25 cellular contexts compared by ENCODE assay signal in the genomic region with DNA sequence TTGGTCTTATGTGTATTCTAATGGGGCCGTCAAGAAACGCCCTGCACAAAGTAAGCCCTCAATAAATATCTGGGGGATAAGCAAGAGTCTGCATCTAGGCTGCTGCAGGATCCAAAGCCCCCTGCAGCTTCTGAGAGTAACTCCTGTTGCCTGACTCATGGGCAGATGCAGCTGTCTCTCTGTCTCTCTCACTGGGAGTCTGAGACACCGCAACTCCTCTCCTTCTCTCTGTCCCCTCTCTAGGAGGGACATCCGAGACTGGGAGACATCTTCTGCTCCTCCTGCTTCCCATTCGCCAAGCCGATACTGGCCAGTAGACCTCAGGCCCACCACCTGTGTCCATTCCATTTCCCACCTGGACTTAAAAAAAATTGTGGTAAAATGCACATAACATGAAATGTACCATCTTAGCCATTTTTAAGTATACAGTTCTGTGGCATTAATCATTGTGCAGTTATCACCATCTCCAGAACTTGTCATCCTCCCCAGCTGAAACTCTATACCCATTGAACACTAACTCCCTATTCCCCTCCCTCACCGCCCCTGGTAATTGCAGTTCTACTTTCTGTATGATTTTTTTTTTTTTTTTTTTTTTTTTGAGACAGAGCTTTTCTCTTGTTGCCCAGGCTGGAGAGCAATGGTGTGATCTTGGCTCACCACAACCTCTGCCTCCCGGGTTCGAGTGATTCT. TPM values are rescaled to one million over a fixed set of nuclear protein-coding genes. Genes with fewer than 3 reads are reported as not detected.
DNase-seq lines count a peak whose midpoint lies in the region; ATAC-seq and TF ChIP-seq lines count a peak whose summit lies in the region.
"Had no signal": no experiment of that assay in that cellular context is flagged by ENCODE, and none has a peak within 500 bp of the region (broad histone marks: within the 10 kb centered on the region; RNA-seq: fewer than 3 reads in every experiment).

No MANE protein-coding gene starts in this region.

- H3K36me3 ChIP-seq in spleen = peaks cover 0 to 26% (median 0%) of the 10 kb centered on the region in 6 donors
- H3K36me3 ChIP-seq: HAP-1, transverse colon had no signal

- no peak for TF ChIP-seq CTCF in chondrocyte (IDR thresholded peaks at IDR 0.05)
- no peak for TF ChIP-seq CTCF in spleen (IDR thresholded peaks at IDR 0.05 in 8 of 11, conservative IDR thresholded peaks at IDR 0.05 in 3 of 11)

- ATAC-seq in activated T-cell treated with anti-CD3 and anti-CD28 coated beads, Interleukin-2, amount 50 U/mL, for 72 hours (replicated peaks in 1 of 2) = no peak
- ATAC-seq: activated CD8-positive, alpha-beta T cell treated with anti-CD3 and anti-CD28 coated beads for 36 hours had no signal

- peak overlapping the region in 7 of 8 donors; percentile 58 to 89 (median 85) for H3K27ac ChIP-seq in spleen
- H3K27ac ChIP-seq: dorsolateral prefrontal cortex, SK-N-MC had no signal

- no peak overlapping the region for H3K4me3 Mint-ChIP-seq in chondrocyte (ENCODE audit: unreplicated experiment)
- H3K4me3 Mint-ChIP-seq in activated T-cell treated with anti-CD3 and anti-CD28 coated beads, Interleukin-2, amount 50 U/mL, for 72 hours = no peak overlapping the region
- H3K4me3 Mint-ChIP-seq: activated CD8-positive, alpha-beta T cell treated with anti-CD3 and anti-CD28 coated beads for 36 hours; activated naive CD8-positive, alpha-beta T cell; T-helper 1 cell treated with Interleukin-12 subunit alpha and Interleukin-12 subunit beta and Interleukin-4 antibody, amounts not matched to agents 30 μg/mL and 1 μg/mL, for 36 hours had no signal

- H3K9me3 ChIP-seq in spleen = no peaks in the 10 kb centered on the region
- H3K9me3 ChIP-seq: HAP-1, transverse colon had no signal

- TF ChIP-seq POLR2A in spleen (IDR thresholded peaks at IDR 0.05) = no peak

- DNase-seq in LHCN-M2 (ENCODE audit: low read depth) = peak; percentile 86
- no peak for DNase-seq in chondrocyte (ENCODE audit: low spot score)
- DNase-seq in myocyte (ENCODE audit: low read depth) = peak; percentile 86
- peak; percentile 45 for DNase-seq in spleen
- DNase-seq in NCI-H2081 treated with DMSO at 0.1 percent for 48 hours (lab: John Stamatoyannopoulos, UW) = no peak
- no peak for DNase-seq in activated T-cell treated with anti-CD3 and anti-CD28 coated beads, Interleukin-2, amount 50 U/mL, for 72 hours
- DNase-seq in activated naive CD4-positive, alpha-beta T cell treated with Interleukin-2 at 50 U/mL for 16 hours = no peak
- DNase-seq: activated CD8-positive, alpha-beta T cell treated with anti-CD3 and anti-CD28 coated beads for 36 hours; anterior cingulate cortex; C1 segment of cervical spinal cord; caudate nucleus; DMS79 treated with DMSO at 0.1 percent for 48 hours; dorsolateral prefrontal cortex; GF-D8; Karpas-422; NCI-H146; nucleus accumbens; RPMI8226; stimulated activated CD4-positive, alpha-beta T cell treated with anti-CD3 and anti-CD28 coated beads, Interleukin-2, amount 100 ng/mL, for 48 hours; transverse colon had no signal

- H3K27me3 Mint-ChIP-seq in chondrocyte (ENCODE audit: low read depth) = no peaks in the 10 kb centered on the region
- peaks cover 25% of the 10 kb centered on the region for H3K27me3 Mint-ChIP-seq in activated T-cell treated with anti-CD3 and anti-CD28 coated beads, Interleukin-2, amount 50 U/mL, for 72 hours (ENCODE audit: low read depth)

- H3K9me3 Mint-ChIP-seq in chondrocyte (ENCODE audit: low read depth) = no peaks in the 10 kb centered on the region
- H3K9me3 Mint-ChIP-seq in activated T-cell treated with anti-CD3 and anti-CD28 coated beads, Interleukin-2, amount 50 U/mL, for 72 hours = no peaks in the 10 kb centered on the region
- H3K9me3 Mint-ChIP-seq: activated CD8-positive, alpha-beta T cell treated with anti-CD3 and anti-CD28 coated beads for 36 hours; activated T-helper 2 cell treated with anti-CD3 and anti-CD28 coated beads, Interferon-gamma antibody, Interleukin-2, Interleukin-4, amounts not matched to agents 10 μg/mL and 5 μg/mL and 100 μg/mL, durations not matched to agents 14 hours and 24 hours and 36 hours; T-helper 1 cell treated with Interleukin-12 subunit alpha and Interleukin-12 subunit beta and Interleukin-4 antibody, amounts not matched to agents 30 μg/mL and 1 μg/mL, for 36 hours had no signal

- H3K27ac Mint-ChIP-seq in chondrocyte (ENCODE audit: unreplicated experiment) = peak overlapping the region; percentile 85
- no peak overlapping the region for H3K27ac Mint-ChIP-seq in activated T-cell treated with anti-CD3 and anti-CD28 coated beads, Interleukin-2, amount 50 U/mL, for 72 hours
- H3K27ac Mint-ChIP-seq: activated CD8-positive, alpha-beta T cell treated with anti-CD3 and anti-CD28 coated beads for 36 hours; activated naive CD8-positive, alpha-beta T cell; activated T-helper 2 cell treated with anti-CD3 and anti-CD28 coated beads, Interferon-gamma antibody, Interleukin-2, Interleukin-4, amounts not matched to agents 10 μg/mL and 5 μg/mL and 100 μg/mL, durations not matched to agents 14 hours and 24 hours and 36 hours; T-helper 1 cell treated with Interleukin-12 subunit alpha and Interleukin-12 subunit beta and Interleukin-4 antibody, amounts not matched to agents 30 μg/mL and 1 μg/mL, for 36 hours had no signal

- H3K4me3 ChIP-seq in spleen = no peak overlapping the region
- H3K4me3 ChIP-seq: dorsolateral prefrontal cortex, HAP-1, SK-N-MC, transverse colon had no signal

- H3K4me1 Mint-ChIP-seq in chondrocyte (ENCODE audit: low read depth) = peaks cover 68% of the 10 kb centered on the region
- H3K4me1 Mint-ChIP-seq in activated T-cell treated with anti-CD3 and anti-CD28 coated beads, Interleukin-2, amount 50 U/mL, for 72 hours (ENCODE audit: low read depth) = no peaks in the 10 kb centered on the region

- peaks cover 14% of the 10 kb centered on the region for H3K36me3 Mint-ChIP-seq in chondrocyte (ENCODE audit: low read depth)
- no peaks in the 10 kb centered on the region for H3K36me3 Mint-ChIP-seq in activated T-cell treated with anti-CD3 and anti-CD28 coated beads, Interleukin-2, amount 50 U/mL, for 72 hours (ENCODE audit: insufficient read depth in 2 of 2)
- H3K36me3 Mint-ChIP-seq: activated naive CD8-positive, alpha-beta T cell had no signal

- intact Hi-C loops in spleen (cut with DNase I; ENCODE audit: low total_unique reads) = no loop called here

- peaks cover 0 to 16% (median 0%) of the 10 kb centered on the region in 7 donors for H3K27me3 ChIP-seq in spleen (replicated peaks in 1 of 7)
- H3K27me3 ChIP-seq: dorsolateral prefrontal cortex had no signal

- WGBS in spleen, 5 donors = 90 to 95% (median 91%) methylated on average over 9 of the region's 9 CpGs

- peaks cover 13 to 95% (median 49%) of the 10 kb centered on the region in 6 donors for H3K4me1 ChIP-seq in spleen
- H3K4me1 ChIP-seq: HAP-1, transverse colon had no signal

RNA-seq across cellular contexts. Expression of a gene that starts 20.1 kb away (rescaled TPM):
- total RNA-seq in LHCN-M2 (2014; rRNA removed) (44.2 and 59.5 TPM in 2 replicates), chondrocyte (83.0 to 115 TPM (median 112 TPM) in 3 replicates), myocyte (114 and 149 TPM in 2 replicates), spleen (100 to 1,000 TPM; 114 to 287 (median 142) TPM)
- polyA plus RNA-seq in LHCN-M2 (2012) = 173 TPM
- polyA plus RNA-seq in myocyte (2012) = 176 TPM
- 10 to 100 TPM in 2 of 3 donors, 1 to 10 TPM in 1; 4.0 to 36.0 (median 13.7) TPM for polyA plus RNA-seq in spleen
- 1 to 10 TPM in 1 of 2 donors, under 1 TPM in 1; 0.77 to 1.6 TPM for total RNA-seq in activated T-cell treated with anti-CD3 and anti-CD28 coated beads, Interleukin-2, amount 50 U/mL, for 72 hours
- total RNA-seq: activated T-helper 2 cell treated with anti-CD3 and anti-CD28 coated beads, Interferon-gamma antibody, Interleukin-2, Interleukin-4, amounts not matched to agents 10 μg/mL and 5 μg/mL and 100 μg/mL, durations not matched to agents 14 hours and 24 hours and 36 hours had no signal

Comparison
In these comparisons a context has a peak if more than half of its experiments do, and no peak if none do; other contexts are left out.
1. DNase-seq: peak in LHCN-M2 (single experiment), myocyte (single experiment) and spleen (single experiment); none in chondrocyte (single experiment), NCI-H2081 treated with DMSO at 0.1 percent for 48 hours (single experiment), activated T-cell treated with anti-CD3 and anti-CD28 coated beads, Interleukin-2, amount 50 U/mL, for 72 hours (0 of 2) and activated naive CD4-positive, alpha-beta T cell treated with Interleukin-2 at 50 U/mL for 16 hours (single experiment).
2. RNA of a gene that starts 20.1 kb away (total RNA-seq): 114 to 287 TPM in spleen, 114 to 149 TPM in myocyte, 83.0 to 115 TPM in chondrocyte and 44.2 to 59.5 TPM in LHCN-M2; 0.77 to 1.6 TPM in activated T-cell treated with anti-CD3 and anti-CD28 coated beads, Interleukin-2, amount 50 U/mL, for 72 hours; every median in the first group is over 10 times any median in the second.